8 cellular contexts compared by ENCODE assay signal in the genomic region with DNA sequence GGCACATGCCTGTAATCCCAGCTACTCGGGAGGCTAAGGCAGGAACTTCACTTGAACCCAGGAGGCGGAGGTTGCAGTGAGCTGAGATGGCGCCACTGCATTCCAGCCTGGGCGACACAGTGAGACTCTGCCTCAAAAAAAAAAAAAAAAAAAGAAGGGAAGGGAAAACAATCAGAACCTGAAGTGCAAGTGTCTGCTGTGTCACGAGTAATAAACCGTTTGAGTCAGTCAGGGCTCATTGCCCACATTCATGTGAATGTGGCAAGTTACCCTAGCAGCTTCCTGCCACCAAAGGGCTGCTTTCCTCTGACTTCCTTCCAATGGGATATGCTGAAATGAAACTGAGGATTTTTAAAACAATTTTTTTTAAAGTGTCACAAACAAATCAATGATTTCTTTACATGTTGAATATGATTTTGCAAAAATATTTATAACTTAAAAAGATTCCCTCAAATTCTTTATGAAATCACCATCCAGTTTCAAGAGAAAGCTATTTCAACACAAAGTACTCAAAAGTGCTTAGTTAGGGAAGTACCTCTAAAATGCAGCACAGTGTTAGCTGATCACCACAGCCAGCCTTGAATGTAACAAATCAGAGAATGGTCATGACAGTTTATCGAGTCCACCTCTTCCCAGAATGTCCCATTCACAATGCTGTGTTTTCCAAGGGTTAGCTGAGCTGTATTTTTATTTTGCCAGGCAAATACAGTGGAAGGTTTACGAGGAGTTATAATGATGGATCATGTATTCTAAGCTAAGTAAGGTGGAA. TPM values are rescaled to one million over a fixed set of nuclear protein-coding genes. Genes with fewer than 3 reads are reported as not detected.
DNase-seq lines count a peak whose midpoint lies in the region; ATAC-seq, FAIRE-seq and TF ChIP-seq lines count a peak whose summit lies in the region.

No MANE protein-coding gene starts in this region.

- DNase-seq in NCI-H526 (lab: John Stamatoyannopoulos, UW) (peak; percentile 51 to 70), NCI-H526 treated with DMSO at 0.1 percent for 48 hours (lab: John Stamatoyannopoulos, UW) (no peak), HL-60 (ENCODE audit: low read depth in 1 of 2, low spot score in 1 of 2) (peak; percentile 88 to 90), T-helper 17 cell (no peak), head of caudate nucleus (peak in 37 of 42 donors; percentile 23 to 84 (median 60)), small intestine (peak; percentile 69), activated gamma-delta T cell treated with Interleukin-2 at 50 U/mL for 16 hours (no peak), NCI-H146 treated with DMSO at 0.1 percent for 48 hours (lab: John Stamatoyannopoulos, UW; ENCODE audit: unreplicated experiment) (no peak)

- no peak for TF ChIP-seq CTCF in HL-60 (IDR thresholded peaks at IDR 0.05; ENCODE audit: insufficient read depth, low read length)

- H3K9me3 ChIP-seq in T-helper 17 cell (ENCODE audit: control insufficient read depth, low read length, poor library complexity, severe bottlenecking) (no peaks in the 10 kb centered on the region), small intestine (ENCODE audit: control insufficient read depth, low read depth) (no peaks in the 10 kb centered on the region)

- no peaks in the 10 kb centered on the region for H3K27me3 Mint-ChIP-seq in T-helper 17 cell

- H3K27me3 ChIP-seq in HL-60 (ENCODE audit: insufficient read depth, poor library complexity, severe bottlenecking), result no peaks in the 10 kb centered on the region
- H3K27me3 ChIP-seq in small intestine (ENCODE audit: control insufficient read depth in 2 of 2, insufficient read depth in 2 of 2, low read length in 2 of 2), result no peaks in the 10 kb centered on the region

- peaks cover 5% of the 10 kb centered on the region for H3K4me1 Mint-ChIP-seq in T-helper 17 cell

- no peak for ATAC-seq in T-helper 17 cell

- peak overlapping the region; percentile 74 for H3K27ac Mint-ChIP-seq in T-helper 17 cell

- intact Hi-C loops in head of caudate nucleus (cut with DNase I), result no loop called here

- no peaks in the 10 kb centered on the region for H3K4me1 ChIP-seq in small intestine (ENCODE audit: control insufficient read depth in 2 of 2, insufficient read depth in 1 of 2, low read depth in 1 of 2, low read length in 1 of 2)

- no peak for FAIRE-seq in small intestine (lab: Jason Lieb, UNC)

- 28 to 53% (median 45%) methylated on average over 8 of the region's 8 CpGs for WGBS in small intestine, 3 donors

- H3K4me3 ChIP-seq in HL-60 (replicated peaks; ENCODE audit: insufficient read depth, low read length) (no peak overlapping the region), small intestine (ENCODE audit: low read depth in 1 of 2, low read length in 2 of 2) (no peak overlapping the region)

- H3K36me3 ChIP-seq in small intestine (ENCODE audit: control insufficient read depth in 2 of 2, insufficient read depth in 2 of 2, low read length in 2 of 2), result peaks cover 0 to 2% of the 10 kb centered on the region in 2 donors

- peaks cover 11% of the 10 kb centered on the region for H3K36me3 Mint-ChIP-seq in T-helper 17 cell (ENCODE audit: low read depth)

- H3K4me3 Mint-ChIP-seq in T-helper 17 cell, result no peak overlapping the region

- H3K27ac ChIP-seq in HL-60 (replicated peaks) (peak overlapping the region; percentile 77), small intestine (ENCODE audit: low read depth in 1 of 2, low read length in 1 of 2) (peak overlapping the region in 1 of 2 donors; percentile 21)

RNA-seq across cellular contexts. Expression of a gene that starts 36.4 kb away (rescaled TPM):
- total RNA-seq in T-helper 17 cell, result 1 to 10 TPM; 4.4 to 5.9 TPM
- polyA plus RNA-seq in small intestine, result 1 to 10 TPM; 7.0 to 9.4 (median 7.6) TPM

Comparison
In these comparisons a context has a peak if more than half of its experiments do, and no peak if none do; other contexts are left out.
1. DNase-seq: peak in NCI-H526 (2 of 2), HL-60 (2 of 2), head of caudate nucleus (37 of 42) and small intestine (single experiment); none in NCI-H526 treated with DMSO at 0.1 percent for 48 hours (single experiment), T-helper 17 cell (0 of 3), activated gamma-delta T cell treated with Interleukin-2 at 50 U/mL for 16 hours (single experiment) and NCI-H146 treated with DMSO at 0.1 percent for 48 hours (single experiment).